Comparison of ENCODE assay signal across 8 cellular contexts in genomic region chr6:55953384-55953783, GRCh38.
A peak's percentile ranks its signal among the peaks of the same experiment; 100 is the strongest.
DNase-seq lines count a peak whose midpoint lies in the region; ATAC-seq, FAIRE-seq and TF ChIP-seq lines count a peak whose summit lies in the region.

No MANE protein-coding gene starts in this region.

- peak; percentile 72 for FAIRE-seq in endometrium (lab: Jason Lieb, UNC)

- H3K27ac ChIP-seq in prostate gland = no peak overlapping the region

- no peak for ATAC-seq in HG03175 (IDR thresholded peaks at IDR 0.05; ENCODE audit: unreplicated experiment)

- no peaks in the 10 kb centered on the region for H3K36me3 ChIP-seq in prostate gland

- H3K4me1 ChIP-seq in prostate gland (replicated peaks) = no peaks in the 10 kb centered on the region

- DNase-seq in GM04504 (ENCODE audit: low read depth) (peak; percentile 42), NCI-H460 (ENCODE audit: extremely low read depth, low read depth) (peak; percentile 30), prostate gland (ENCODE audit: low spot score) (no peak), activated gamma-delta T cell (lab: John Stamatoyannopoulos, UW) (no peak), globus pallidus (ENCODE audit: low spot score) (no peak), hypothalamus (lab: John Stamatoyannopoulos, UW) (no peak)

- H3K9me3 ChIP-seq in prostate gland = no peaks in the 10 kb centered on the region

- H3K4me3 ChIP-seq in prostate gland = no peak overlapping the region

- TF ChIP-seq CTCF in prostate gland (IDR thresholded peaks at IDR 0.05) = peak in 3 of 4 experiments; percentile 29 to 55 (median 50)

- H3K27me3 ChIP-seq in prostate gland (replicated peaks; ENCODE audit: insufficient read depth) = no peaks in the 10 kb centered on the region

- WGBS in prostate gland = 9% methylated on average over 7 of the region's 7 CpGs

- intact Hi-C loops in prostate gland (cut with DNase I) = loop anchor here (5.0 kb wide), 2 partner anchors 506 to 676 kb away; no protein-coding TSS in a partner anchor

- TF ChIP-seq POLR2A in prostate gland (IDR thresholded peaks at IDR 0.05) = no peak

Comparison
In these comparisons a context has a peak if more than half of its experiments do, and no peak if none do; other contexts are left out.
1. DNase-seq: peak in GM04504 (single experiment) and NCI-H460 (single experiment); none in prostate gland (single experiment), activated gamma-delta T cell (single experiment), globus pallidus (single experiment) and hypothalamus (0 of 51).